ENCODE assay signal across 13 cellular contexts in genomic region chr3:171874879-171875278, GRCh38. TPM values are rescaled to one million over a fixed set of nuclear protein-coding genes. Genes with fewer than 3 reads are reported as not detected.
A peak's percentile ranks its signal among the peaks of the same experiment; 100 is the strongest.
DNase-seq lines count a peak whose midpoint lies in the region; ATAC-seq, FAIRE-seq and TF ChIP-seq lines count a peak whose summit lies in the region.
"Had no signal": no experiment of that assay in that cellular context is flagged by ENCODE, and none has a peak within 500 bp of the region (broad histone marks: within the 10 kb centered on the region; RNA-seq: fewer than 3 reads in every experiment).

No MANE protein-coding gene starts in this region.

- FAIRE-seq in RCC 7860 (lab: Jason Lieb, UNC) = peak; percentile 23

- no peaks in the 10 kb centered on the region for H3K36me3 ChIP-seq in esophagus muscularis mucosa
- H3K36me3 ChIP-seq: BLaER1 had no signal

- intact Hi-C loops in esophagus muscularis mucosa (cut with DNase I) = no loop called here

- H3K4me1 ChIP-seq in esophagus muscularis mucosa = peaks cover 20 to 62% (median 61%) of the 10 kb centered on the region in 4 donors

- no peaks in the 10 kb centered on the region for H3K27me3 Mint-ChIP-seq in osteocyte (ENCODE audit: unreplicated experiment)

- TF ChIP-seq POLR2A in esophagus muscularis mucosa (IDR thresholded peaks at IDR 0.05; ENCODE audit: low read depth) = no peak

- H3K4me1 Mint-ChIP-seq in osteocyte (ENCODE audit: unreplicated experiment) = peaks cover 71% of the 10 kb centered on the region
- H3K4me1 Mint-ChIP-seq: IgD-negative memory B cell had no signal

- H3K27me3 ChIP-seq in esophagus muscularis mucosa = no peaks in the 10 kb centered on the region
- H3K27me3 ChIP-seq: BLaER1 had no signal

- no peaks in the 10 kb centered on the region for H3K36me3 Mint-ChIP-seq in osteocyte (ENCODE audit: unreplicated experiment)

- no peaks in the 10 kb centered on the region for H3K9me3 ChIP-seq in esophagus muscularis mucosa
- H3K9me3 ChIP-seq: BLaER1 had no signal

- TF ChIP-seq CTCF in esophagus muscularis mucosa (IDR thresholded peaks at IDR 0.05) (no peak), osteocyte (IDR thresholded peaks at IDR 0.05) (no peak)

- H3K9me3 Mint-ChIP-seq in osteocyte (ENCODE audit: unreplicated experiment) = no peaks in the 10 kb centered on the region

- H3K4me3 Mint-ChIP-seq in osteocyte (ENCODE audit: unreplicated experiment) = peak overlapping the region; percentile 41
- H3K4me3 Mint-ChIP-seq: IgD-negative memory B cell had no signal

- WGBS in esophagus muscularis mucosa = 67% methylated on average over 4 of the region's 4 CpGs

- DNase-seq in ACHN (peak; percentile 53), RCC 7860 (ENCODE audit: low spot score) (peak; percentile 77), esophagus muscularis mucosa (ENCODE audit: extremely low spot score) (no peak), osteocyte (ENCODE audit: extremely low spot score, unreplicated experiment) (no peak), amniotic stem cell (lab: John Stamatoyannopoulos, UW) (no peak), NCI-H526 (lab: John Stamatoyannopoulos, UW) (no peak)
- DNase-seq: head of caudate nucleus had no signal

- in situ Hi-C loops in ACHN (cut with HindIII; ENCODE audit: low pct_ligation_motif_present, low pct_unique_long_range_greater_than_20kb, low sequenced_read_pairs) = no loop called here

- ATAC-seq in HG03025 (IDR thresholded peaks at IDR 0.05; ENCODE audit: low FRiP score, unreplicated experiment) (no peak), HG03521 (IDR thresholded peaks at IDR 0.05; ENCODE audit: unreplicated experiment) (no peak)

- peak overlapping the region; percentile 87 for H3K27ac Mint-ChIP-seq in osteocyte (ENCODE audit: unreplicated experiment)
- H3K27ac Mint-ChIP-seq: IgD-negative memory B cell had no signal

- no peak for TF ChIP-seq EP300 in esophagus muscularis mucosa (IDR thresholded peaks at IDR 0.05)

- H3K4me3 ChIP-seq in esophagus muscularis mucosa = no peak overlapping the region
- H3K4me3 ChIP-seq: BLaER1 had no signal

- peak overlapping the region; percentile 40 to 83 (median 61) for H3K27ac ChIP-seq in esophagus muscularis mucosa (replicated peaks in 1 of 4)
- H3K27ac ChIP-seq: BLaER1 had no signal

RNA-seq across cellular contexts. Expression of gene TMEM212, which starts 31.7 kb away (rescaled TPM):
- total RNA-seq in esophagus muscularis mucosa = not detected
- not detected in 2 replicates for total RNA-seq in osteocyte
- total RNA-seq: myocyte, urinary bladder had no signal

Comparison
In these comparisons a context has a peak if more than half of its experiments do, and no peak if none do; other contexts are left out.
1. DNase-seq: peak in ACHN (single experiment) and RCC 7860 (single experiment); none in esophagus muscularis mucosa (single experiment), osteocyte (single experiment), amniotic stem cell (single experiment) and NCI-H526 (0 of 2).